ENCODE assay signal across 1 cellular context in genomic region chr9:99221623-99222415, GRCh38.
A peak's percentile ranks its signal among the peaks of the same experiment; 100 is the strongest.
TF ChIP-seq lines count a peak whose summit lies in the region.

Gene ALG2 (minus strand): TSS chr9:99221942. CDS start chr9:99221894, 48 bp downstream.
Gene SEC61B (plus strand): TSS chr9:99222282. CDS start chr9:99222364, 82 bp downstream.

TF ChIP-seq in HCT116, 20 proteins besides CTCF, POLR2A, EP300 and RAD21 (continued from another document):
- TF ChIP-seq ZBTB33 (IDR thresholded peaks at IDR 0.05; ENCODE audit: extremely low read depth, insufficient replicate concordance, low read length): peak; percentile 12
- peak; percentile 96 for TF ChIP-seq SIN3A (IDR thresholded peaks at IDR 0.05; ENCODE audit: low read depth)
- peak; percentile 83 for TF ChIP-seq YY1 (IDR thresholded peaks at IDR 0.05; ENCODE audit: extremely low read depth, insufficient replicate concordance, low read depth, low read length)
- peak; percentile 75 for TF ChIP-seq EGR1 (IDR thresholded peaks at IDR 0.05; ENCODE audit: low read depth)
- no peak for TF ChIP-seq EZH2 (IDR thresholded peaks at IDR 0.05)
- TF ChIP-seq JUND (IDR thresholded peaks at IDR 0.05): no peak
- TF ChIP-seq SP1 (IDR thresholded peaks at IDR 0.05; ENCODE audit: low read depth): peak; percentile 89
